In genomic region chr2:27264253-27264752, GRCh38 we compare ENCODE assay signal across 1 cellular context.
TF ChIP-seq lines count a peak whose summit lies in the region.

No MANE protein-coding gene starts in this region.

TF ChIP-seq in HepG2, 621 proteins besides CTCF, POLR2A, EP300 and RAD21 (continued from another document):
- TF ChIP-seq UBTF (CRISPR knock-in tag; IDR thresholded peaks at IDR 0.05) (peak; percentile 64; the same call in 1 of the 2 replicates), ZNF652 (CRISPR knock-in tag; IDR thresholded peaks at IDR 0.05; ENCODE audit: borderline replicate concordance, low read depth) (peak; percentile 65), MEIS1 (CRISPR knock-in tag; IDR thresholded peaks at IDR 0.05; ENCODE audit: borderline replicate concordance) (0 out of 2 replicates have a peak, but pooled peaks have one; percentile 20), CEBPG (CRISPR knock-in tag; IDR thresholded peaks at IDR 0.05) (no peak), SPEN (CRISPR knock-in tag; IDR thresholded peaks at IDR 0.05; ENCODE audit: low read depth) (peak; percentile 38; the same call in 1 of the 2 replicates), SRSF1 (optimal IDR thresholded peaks at IDR 0.05; ENCODE audit: low read depth, low read length) (peak; percentile 21), ZNF30 (CRISPR knock-in tag; IDR thresholded peaks at IDR 0.05) (no peak), ZNF883 (CRISPR knock-in tag; IDR thresholded peaks at IDR 0.05; ENCODE audit: not compliant biosample characterization) (peak; percentile 36), DMAP1 (CRISPR knock-in tag; IDR thresholded peaks at IDR 0.05) (0 out of 2 replicates have a peak, but pooled peaks have one; percentile 19), KDM5B (CRISPR knock-in tag; IDR thresholded peaks at IDR 0.05; ENCODE audit: borderline replicate concordance) (0 out of 2 replicates have a peak, but pooled peaks have one; percentile 5), ZBTB20 (CRISPR knock-in tag; IDR thresholded peaks at IDR 0.05; ENCODE audit: borderline replicate concordance, low read depth) (no peak), CCDC6 (CRISPR knock-in tag; IDR thresholded peaks at IDR 0.05) (0 out of 2 replicates have a peak, but pooled peaks have one; percentile 52), KLF15 (CRISPR knock-in tag; IDR thresholded peaks at IDR 0.05; ENCODE audit: borderline replicate concordance) (no peak), CREBL2 (CRISPR knock-in tag; IDR thresholded peaks at IDR 0.05; ENCODE audit: borderline replicate concordance) (peak; percentile 71; the same call in 1 of the 2 replicates), SAFB2 (CRISPR knock-in tag; IDR thresholded peaks at IDR 0.05; ENCODE audit: borderline replicate concordance, low read depth) (peak; percentile 40; the same call in 1 of the 2 replicates), CBX2 (IDR thresholded peaks at IDR 0.05; ENCODE audit: low read depth, low read length) (0 out of 2 replicates have a peak, but pooled peaks have one; percentile 69), CBX2 (CRISPR knock-in tag; IDR thresholded peaks at IDR 0.05; ENCODE audit: low read depth) (no peak)
